Comparison of ENCODE assay signal across 17 cellular contexts in the genomic region with DNA sequence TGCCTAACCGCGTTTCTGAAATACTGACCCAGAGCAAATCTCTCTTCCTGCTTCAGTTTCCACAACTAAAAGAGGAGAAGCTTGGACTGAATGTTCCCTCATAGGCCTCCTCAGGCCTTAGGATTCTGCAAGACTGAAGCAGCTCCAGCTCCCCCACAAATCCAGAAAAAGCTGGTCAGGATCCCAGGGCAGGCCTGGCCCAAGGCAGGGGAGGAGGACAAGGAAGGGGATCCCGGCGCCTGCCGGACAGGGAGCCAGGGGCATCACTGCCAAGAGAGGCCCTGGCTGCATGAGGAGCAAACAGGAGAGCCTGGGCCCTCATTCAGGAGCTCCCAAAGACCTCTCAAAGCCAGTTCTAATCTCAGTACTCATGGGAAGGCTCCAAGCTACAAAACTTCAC.
DNase-seq lines count a peak whose midpoint lies in the region; ATAC-seq and TF ChIP-seq lines count a peak whose summit lies in the region.
"Had no signal": no experiment of that assay in that cellular context is flagged by ENCODE, and none has a peak within 500 bp of the region (broad histone marks: within the 10 kb centered on the region; RNA-seq: fewer than 3 reads in every experiment).

No MANE protein-coding gene starts in this region.

- no peaks in the 10 kb centered on the region for H3K27me3 Mint-ChIP-seq in T-helper 2 cell treated with Interferon-gamma antibody and Interleukin-4, amounts not matched to agents 5 μg/mL and 100 μg/mL, for 36 hours (ENCODE audit: low read depth)
- H3K27me3 Mint-ChIP-seq: activated CD8-positive, alpha-beta T cell treated with anti-CD3 and anti-CD28 coated beads for 36 hours; natural killer cell treated with Interleukin-12 subunit alpha and Interleukin-12 subunit beta and Interleukin-15 and Interleukin-18, amount 100 ng/mL, for 72 hours had no signal

- H3K4me3 Mint-ChIP-seq in T-helper 2 cell treated with Interferon-gamma antibody and Interleukin-4, amounts not matched to agents 5 μg/mL and 100 μg/mL, for 36 hours: no peak overlapping the region
- H3K4me3 Mint-ChIP-seq: activated CD8-positive, alpha-beta T cell treated with anti-CD3 and anti-CD28 coated beads for 36 hours; dendritic cell treated with granulocyte-macrophage colony-stimulating factor and Interleukin-4, amounts not matched to agents 40 ng/mL and 50 ng/mL, for 4 days; IgD-negative memory B cell; natural killer cell treated with Interleukin-12 subunit alpha and Interleukin-12 subunit beta and Interleukin-15 and Interleukin-18, amount 100 ng/mL, for 72 hours had no signal

- no peak overlapping the region for H3K4me2 ChIP-seq in osteoblast (ENCODE audit: insufficient read depth, low read length)
- H3K4me2 ChIP-seq: PC-9 had no signal

- H2AFZ ChIP-seq in osteoblast (ENCODE audit: low read length): peak overlapping the region; percentile 22
- H2AFZ ChIP-seq: PC-9 had no signal

- no peak overlapping the region for H3K27ac Mint-ChIP-seq in T-helper 2 cell treated with Interferon-gamma antibody and Interleukin-4, amounts not matched to agents 5 μg/mL and 100 μg/mL, for 36 hours
- H3K27ac Mint-ChIP-seq: activated CD8-positive, alpha-beta T cell treated with anti-CD3 and anti-CD28 coated beads for 36 hours; dendritic cell treated with granulocyte-macrophage colony-stimulating factor and Interleukin-4, amounts not matched to agents 40 ng/mL and 50 ng/mL, for 4 days; IgD-negative memory B cell; natural killer cell treated with Interleukin-12 subunit alpha and Interleukin-12 subunit beta and Interleukin-15 and Interleukin-18, amount 100 ng/mL, for 72 hours had no signal

- no peaks in the 10 kb centered on the region for H3K9me3 Mint-ChIP-seq in T-helper 2 cell treated with Interferon-gamma antibody and Interleukin-4, amounts not matched to agents 5 μg/mL and 100 μg/mL, for 36 hours
- H3K9me3 Mint-ChIP-seq: activated CD8-positive, alpha-beta T cell treated with anti-CD3 and anti-CD28 coated beads for 36 hours; dendritic cell treated with granulocyte-macrophage colony-stimulating factor and Interleukin-4, amounts not matched to agents 40 ng/mL and 50 ng/mL, for 4 days; natural killer cell treated with Interleukin-12 subunit alpha and Interleukin-12 subunit beta and Interleukin-15 and Interleukin-18, amount 100 ng/mL, for 72 hours had no signal

- no peak overlapping the region for H3K4me3 ChIP-seq in left ventricle myocardium inferior
- no peak overlapping the region for H3K4me3 ChIP-seq in osteoblast (ENCODE audit: insufficient read depth, low read length)
- no peak overlapping the region for H3K4me3 ChIP-seq in tibial artery
- H3K4me3 ChIP-seq: PC-9 had no signal

- H3K36me3 Mint-ChIP-seq in T-helper 2 cell treated with Interferon-gamma antibody and Interleukin-4, amounts not matched to agents 5 μg/mL and 100 μg/mL, for 36 hours (ENCODE audit: low read depth): no peaks in the 10 kb centered on the region
- H3K36me3 Mint-ChIP-seq: IgD-negative memory B cell; natural killer cell treated with Interleukin-12 subunit alpha and Interleukin-12 subunit beta and Interleukin-15 and Interleukin-18, amount 100 ng/mL, for 72 hours had no signal

- no peaks in the 10 kb centered on the region for H3K79me2 ChIP-seq in osteoblast (ENCODE audit: insufficient read depth, low read length)

- no peaks in the 10 kb centered on the region for H3K4me1 Mint-ChIP-seq in T-helper 2 cell treated with Interferon-gamma antibody and Interleukin-4, amounts not matched to agents 5 μg/mL and 100 μg/mL, for 36 hours (ENCODE audit: low read depth)
- H3K4me1 Mint-ChIP-seq: IgD-negative memory B cell had no signal

- ATAC-seq in HG02885 (IDR thresholded peaks at IDR 0.05; ENCODE audit: poor library complexity, unreplicated experiment): no peak
- ATAC-seq: activated CD8-positive, alpha-beta T cell treated with anti-CD3 and anti-CD28 coated beads for 36 hours; HCT116 had no signal

- H3K4me1 ChIP-seq in left ventricle myocardium inferior (no peaks in the 10 kb centered on the region), osteoblast (ENCODE audit: insufficient read depth, low read length) (peaks cover 4% of the 10 kb centered on the region), tibial artery (peaks cover 0 to 41% (median 28%) of the 10 kb centered on the region in 4 donors)

- TF ChIP-seq CTCF in left ventricle myocardium inferior (IDR thresholded peaks at IDR 0.05; ENCODE audit: borderline replicate concordance): no peak
- no peak for TF ChIP-seq CTCF in osteoblast (IDR thresholded peaks at IDR 0.05; ENCODE audit: extremely low read depth, low read depth, low read length)
- no peak for TF ChIP-seq CTCF in tibial artery (IDR thresholded peaks at IDR 0.05)

- H3K36me3 ChIP-seq in left ventricle myocardium inferior (no peaks in the 10 kb centered on the region), osteoblast (ENCODE audit: insufficient read depth, low read length) (no peaks in the 10 kb centered on the region), tibial artery (no peaks in the 10 kb centered on the region)

- peaks cover 4% of the 10 kb centered on the region for H4K20me1 ChIP-seq in osteoblast (ENCODE audit: insufficient read depth, low read length)

- peaks cover 31% of the 10 kb centered on the region for H3K27me3 ChIP-seq in left ventricle myocardium inferior (ENCODE audit: low read depth)
- no peaks in the 10 kb centered on the region for H3K27me3 ChIP-seq in osteoblast (ENCODE audit: insufficient read depth, low read length)
- H3K27me3 ChIP-seq in tibial artery: no peaks in the 10 kb centered on the region

- intact Hi-C loops in left ventricle myocardium inferior (cut with micrococcal nuclease): no loop called here
- intact Hi-C loops in tibial artery (cut with DNase I; ENCODE audit: low total_unique reads): loop anchor here (5.0 kb wide), 2 partner anchors 44 to 69 kb away; partner anchors contain the start of gene ZNF423

- H3K9me3 ChIP-seq in left ventricle myocardium inferior (replicated peaks) (no peaks in the 10 kb centered on the region), osteoblast (ENCODE audit: low read depth, low read length) (no peaks in the 10 kb centered on the region), tibial artery (no peaks in the 10 kb centered on the region)

- H3K27ac ChIP-seq in caudate nucleus (ENCODE audit: low read depth, low read length): no peak overlapping the region
- peak overlapping the region; percentile 55 for H3K27ac ChIP-seq in left ventricle myocardium inferior (replicated peaks)
- peak overlapping the region; percentile 63 for H3K27ac ChIP-seq in osteoblast (ENCODE audit: low read depth, low read length)
- peak overlapping the region; percentile 66 to 74 for H3K27ac ChIP-seq in tibial artery
- H3K27ac ChIP-seq: PC-9, VCaP had no signal

- DNase-seq in caudate nucleus (lab: John Stamatoyannopoulos, UW) (peak in 32 of 61 donors; percentile 3 to 60 (median 21)), left ventricle myocardium inferior (peak; percentile 46), osteoblast (ENCODE audit: insufficient read length, low spot score, missing footprints) (peak; percentile 76), tibial artery (peak in 1 of 2 donors; percentile 81), middle frontal gyrus (ENCODE audit: extremely low spot score, low spot score) (no peak), kidney tubule cell (ENCODE audit: low spot score) (no peak)
- no peak for DNase-seq in T-helper 2 cell treated with Interferon-gamma antibody and Interleukin-4, amounts not matched to agents 5 μg/mL and 100 μg/mL, for 36 hours (ENCODE audit: low spot score)
- DNase-seq: activated CD8-positive, alpha-beta T cell treated with anti-CD3 and anti-CD28 coated beads for 36 hours; NCI-H774; PC-9; stimulated activated naive CD4-positive, alpha-beta T cell treated with Interleukin-2 at 50 U/mL for 16 hours had no signal

Comparison
In these comparisons a context has a peak if more than half of its experiments do, and no peak if none do; other contexts are left out.
1. DNase-seq: peak in caudate nucleus (32 of 61), left ventricle myocardium inferior (single experiment) and osteoblast (single experiment); none in middle frontal gyrus (single experiment), T-helper 2 cell treated with Interferon-gamma antibody and Interleukin-4, amounts not matched to agents 5 μg/mL and 100 μg/mL, for 36 hours (single experiment) and kidney tubule cell (single experiment).